In the genomic region with DNA sequence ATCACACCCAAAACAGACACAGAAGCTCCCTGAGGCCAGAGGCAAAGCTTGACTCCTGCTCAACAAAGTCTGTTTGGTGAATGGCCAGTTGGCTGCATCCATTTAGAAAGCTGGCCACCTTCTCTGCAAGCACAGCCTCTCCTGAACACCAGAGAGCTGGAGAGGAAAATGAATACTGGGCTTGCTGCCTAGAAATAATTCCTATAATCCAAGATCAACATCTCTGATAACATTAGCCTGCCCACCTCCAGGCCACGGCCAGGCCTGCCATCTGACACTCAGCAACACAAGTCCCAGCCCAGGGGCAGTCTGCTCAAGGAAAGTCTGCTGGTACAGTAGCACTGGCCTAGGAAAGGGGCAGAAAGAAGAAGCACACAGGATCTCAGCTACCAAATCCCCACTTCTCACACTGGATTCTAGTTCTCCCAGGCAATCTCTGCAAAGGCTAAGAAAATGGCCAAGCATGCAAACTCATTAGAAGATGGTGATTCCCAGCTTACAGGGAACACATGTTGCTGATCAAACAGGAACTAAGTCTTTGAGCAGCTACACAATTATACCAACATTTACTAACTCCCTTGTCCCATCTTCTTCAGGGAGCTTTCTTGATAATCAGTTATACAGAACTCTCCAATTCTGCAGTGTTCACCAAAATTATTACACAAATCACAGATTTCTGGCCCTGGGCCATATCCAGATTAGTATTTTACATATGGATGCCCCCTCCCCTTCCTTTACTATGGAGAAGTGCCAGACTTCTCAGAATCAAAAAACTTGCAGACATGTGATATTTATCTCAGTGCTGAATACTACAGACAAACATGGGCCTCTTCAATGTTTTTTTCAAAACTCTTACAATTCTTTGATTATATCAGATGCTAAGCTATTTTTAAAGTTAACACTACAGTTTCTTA, we compare ENCODE assay signal across 9 cellular contexts. TPM values are rescaled to one million over a fixed set of nuclear protein-coding genes. Genes with fewer than 3 reads are reported as not detected.
DNase-seq lines count a peak whose midpoint lies in the region; ATAC-seq, FAIRE-seq and TF ChIP-seq lines count a peak whose summit lies in the region.
"Had no signal": no experiment of that assay in that cellular context is flagged by ENCODE, and none has a peak within 500 bp of the region (broad histone marks: within the 10 kb centered on the region; RNA-seq: fewer than 3 reads in every experiment).

No MANE protein-coding gene starts in this region.

- intact Hi-C loops in HepG2 (cut with micrococcal nuclease; ENCODE audit: unreplicated experiment) (no loop called here), vagina (cut with DNase I) (no loop called here)

- no peak for FAIRE-seq in HepG2 (lab: Jason Lieb, UNC)

- H3K27me3 ChIP-seq in liver (ENCODE audit: control insufficient read depth in 4 of 4, insufficient read depth in 4 of 4, low read length in 3 of 4) (no peaks in the 10 kb centered on the region), HepG2 (ENCODE audit: control insufficient read depth in 1 of 2, insufficient read depth in 2 of 2, low read length in 2 of 2) (no peaks in the 10 kb centered on the region), vagina (no peaks in the 10 kb centered on the region)

- TF ChIP-seq CTCF in liver (IDR thresholded peaks at IDR 0.05; ENCODE audit: low read depth, low read length, missing input control) (no peak), HepG2 (CRISPR knock-in tag; IDR thresholded peaks at IDR 0.05) (no peak), VCaP (conservative IDR thresholded peaks at IDR 0.05) (no peak), vagina (IDR thresholded peaks at IDR 0.05) (no peak)

- H2AFZ ChIP-seq in HepG2 (ENCODE audit: low read length) = no peak overlapping the region

- peak overlapping the region; percentile 97 to 98 for H3K27ac ChIP-seq in liver (ENCODE audit: low read depth in 1 of 2, low read length in 2 of 2)
- H3K27ac ChIP-seq in HepG2 (ENCODE audit: extremely low read length, insufficient read depth, low read length) = no peak overlapping the region
- peak overlapping the region; percentile 96 for H3K27ac ChIP-seq in VCaP
- peak overlapping the region; percentile 87 for H3K27ac ChIP-seq in vagina

- H3K9me3 ChIP-seq in liver (ENCODE audit: control insufficient read depth in 4 of 4, low read length in 3 of 4) = no peaks in the 10 kb centered on the region
- H3K9me3 ChIP-seq in HepG2 (ENCODE audit: low read length) = no peaks in the 10 kb centered on the region
- no peaks in the 10 kb centered on the region for H3K9me3 ChIP-seq in vagina

- DNase-seq in HepG2 (ENCODE audit: low spot score) (no peak), left lobe of liver (ENCODE audit: low spot score) (peak; percentile 73), vagina (ENCODE audit: extremely low spot score in 2 of 2) (no peak), glomerular visceral epithelial cell (ENCODE audit: extremely low spot score) (no peak)
- DNase-seq in stimulated activated CD4-positive, alpha-beta T cell treated with anti-CD3 and anti-CD28 coated beads, Interleukin-2, amount 100 ng/mL, for 48 hours = no peak

- TF ChIP-seq POLR2A in HepG2 (IDR thresholded peaks at IDR 0.05; ENCODE audit: insufficient read depth in 1 of 2, low read depth in 2 of 2, low read length in 2 of 2) (no peak), vagina (IDR thresholded peaks at IDR 0.05) (no peak)

- POLR2A ChIA-PET in HepG2 (lab: Yijun Ruan, JAX) = no interaction called here

- no peak overlapping the region for H3K9ac ChIP-seq in liver (ENCODE audit: low read depth in 1 of 2, low read length in 2 of 2)
- no peak overlapping the region for H3K9ac ChIP-seq in HepG2 (ENCODE audit: insufficient read depth, low read depth, low read length)

- peak in 1 of 2 donors; percentile 3 for TF ChIP-seq RAD21 in liver (IDR thresholded peaks at IDR 0.05)
- TF ChIP-seq RAD21 in HepG2 (CRISPR knock-in tag; IDR thresholded peaks at IDR 0.05) = no peak

- TF ChIP-seq EP300 in HepG2 (IDR thresholded peaks at IDR 0.05; ENCODE audit: low read depth in 2 of 2, low read length in 2 of 2) (no peak), HepG2 (CRISPR knock-in tag; IDR thresholded peaks at IDR 0.05; ENCODE audit: borderline replicate concordance) (no peak)

- H3K4me3 ChIP-seq in liver (ENCODE audit: low read depth in 1 of 3, low read length in 3 of 3) (no peak overlapping the region), HepG2 (replicated peaks in 1 of 3; ENCODE audit: insufficient read depth in 1 of 3, low read depth in 2 of 3, low read length in 3 of 3) (no peak overlapping the region), vagina (no peak overlapping the region)

- peaks cover 63% of the 10 kb centered on the region for H3K79me2 ChIP-seq in HepG2 (ENCODE audit: insufficient read depth, low read length)

- H3K4me1 ChIP-seq in liver (ENCODE audit: control insufficient read depth in 4 of 4, insufficient read depth in 4 of 4, low read length in 3 of 4) (peaks cover 32 to 85% (median 53%) of the 10 kb centered on the region in 4 donors), HepG2 (ENCODE audit: insufficient read depth, low read length) (peaks cover 99% of the 10 kb centered on the region), vagina (peaks cover 97% of the 10 kb centered on the region)

- H3K36me3 ChIP-seq in liver (ENCODE audit: control insufficient read depth in 4 of 4, insufficient read depth in 3 of 4, low read depth in 1 of 4, low read length in 3 of 4) (no peaks in the 10 kb centered on the region), HepG2 (replicated peaks in 1 of 2; ENCODE audit: control insufficient read depth in 1 of 2, insufficient read depth in 2 of 2, low read length in 2 of 2) (no peaks in the 10 kb centered on the region), vagina (no peaks in the 10 kb centered on the region)

- CTCF ChIA-PET in HepG2 (lab: Yijun Ruan, JAX; ENCODE audit: low intra/inter-chr PET ratio, low total read pairs) = no interaction called here

- no peak for ATAC-seq in HepG2
- ATAC-seq in left lobe of liver = peak; percentile 55
- no peak for ATAC-seq in GM21723 (IDR thresholded peaks at IDR 0.05; ENCODE audit: unreplicated experiment)

- in situ Hi-C loops in HepG2 (cut with HindIII; ENCODE audit: extremely low pct_ligation_motif_present, low pct_unique_long_range_greater_than_20kb) = no loop called here

- H3K4me2 ChIP-seq in HepG2 (ENCODE audit: low read depth, low read length) = no peak overlapping the region

- BruUV-seq in HepG2 (replicated peaks; lab: Mats Ljungman, UMichigan) = no TSS peak

- 12% methylated on average over 1 of the region's 1 CpG for WGBS in liver
- no CpG with 5 or more reads among the region's 1 CpG for WGBS in HepG2 (ENCODE audit: low lambda C conversion rate)

- no peaks in the 10 kb centered on the region for H4K20me1 ChIP-seq in HepG2 (ENCODE audit: insufficient read depth, low read length)

TF ChIP-seq in HepG2, 621 proteins besides CTCF, POLR2A, EP300 and RAD21 (continues in another document):
- TF ChIP-seq GABPB1 (CRISPR knock-in tag; IDR thresholded peaks at IDR 0.05) = no peak

RNA-seq across cellular contexts. Expression of a gene that starts 9.9 kb away (rescaled TPM):
- 100 to 1,000 TPM in 1 of 2 donors, 1 to 10 TPM in 1; 8.4 to 119 TPM for total RNA-seq in liver
- polyA plus RNA-seq in liver = 10 to 100 TPM; 18.7 to 25.2 TPM
- 7.9 and 10.1 TPM in 2 replicates for total RNA-seq in HepG2 (2016; rRNA removed; fragmentation: Illumina TruSeq; extraction: Trizol)
- 4.1 and 5.1 TPM in 2 replicates for total RNA-seq in HepG2 (2016; cell fraction: cytosol; rRNA removed; fragmentation: Illumina TruSeq; extraction: Trizol; ENCODE audit: low read depth)
- total RNA-seq in HepG2 (2016; cell fraction: insoluble cytoplasmic fraction; rRNA removed; fragmentation: Illumina TruSeq; extraction: Trizol) = 7.4 and 10.4 TPM in 2 replicates
- 4.5 and 5.3 TPM in 2 replicates for total RNA-seq in HepG2 (2016; cell fraction: membrane; rRNA removed; fragmentation: Illumina TruSeq; extraction: Trizol)
- 12.1 and 12.6 TPM in 2 replicates for total RNA-seq in HepG2 (2016; cell fraction: nucleus; rRNA removed; fragmentation: Illumina TruSeq; extraction: Trizol)
- polyA plus RNA-seq in HepG2 (2011; rRNA removed) = 14.4 and 18.8 TPM in 2 replicates
- 8.9 and 11.2 TPM in 2 replicates for polyA plus RNA-seq in HepG2 (2011; cell fraction: cytosol; rRNA removed)
- 36.0 and 41.0 TPM in 2 replicates for polyA plus RNA-seq in HepG2 (2011; cell fraction: nucleus; rRNA removed)
- 7.6 and 13.3 TPM in 2 replicates for polyA plus RNA-seq in HepG2 (2012)
- polyA plus RNA-seq in HepG2 (2016; cell fraction: cytosol; fragmentation: Illumina TruSeq; extraction: Trizol; ENCODE audit: low read depth) = 0.70 and 0.78 TPM in 2 replicates
- polyA plus RNA-seq in HepG2 (2016; cell fraction: insoluble cytoplasmic fraction; fragmentation: Illumina TruSeq; extraction: Trizol; ENCODE audit: low read depth) = 5.9 and 9.0 TPM in 2 replicates
- polyA plus RNA-seq in HepG2 (2016; cell fraction: membrane; fragmentation: Illumina TruSeq; extraction: Trizol; ENCODE audit: low read depth) = 1.7 and 1.9 TPM in 2 replicates
- 16.5 and 18.2 TPM in 2 replicates for polyA plus RNA-seq in HepG2 (2016; cell fraction: nucleus; fragmentation: Illumina TruSeq; extraction: Trizol; ENCODE audit: insufficient read depth, low read depth)
- polyA minus RNA-seq in HepG2 (2011; rRNA and poly(A)+ RNA removed; ENCODE audit: low replicate concordance) = 27.1 and 31.4 TPM in 2 replicates
- polyA minus RNA-seq in HepG2 (2011; cell fraction: cytosol; rRNA and poly(A)+ RNA removed) = 8.7 and 10.4 TPM in 2 replicates
- polyA minus RNA-seq in HepG2 (2011; cell fraction: nucleus; rRNA and poly(A)+ RNA removed) = 28.2 and 32.3 TPM in 2 replicates
- total RNA-seq in left lobe of liver = 50.4 TPM
- 63.6 TPM for total RNA-seq in vagina

RNA-seq across cellular contexts. Expression of a gene that starts 24.8 kb away (rescaled TPM):
- not detected for total RNA-seq in liver
- polyA plus RNA-seq in liver = not detected
- not detected in 2 replicates for total RNA-seq in HepG2 (2016; rRNA removed; fragmentation: Illumina TruSeq; extraction: Trizol)
- total RNA-seq in HepG2 (2016; cell fraction: cytosol; rRNA removed; fragmentation: Illumina TruSeq; extraction: Trizol; ENCODE audit: low read depth) = not detected in 2 replicates
- not detected in 2 replicates for total RNA-seq in HepG2 (2016; cell fraction: insoluble cytoplasmic fraction; rRNA removed; fragmentation: Illumina TruSeq; extraction: Trizol)
- total RNA-seq in HepG2 (2016; cell fraction: membrane; rRNA removed; fragmentation: Illumina TruSeq; extraction: Trizol) = not detected in 2 replicates
- not detected in 2 replicates for total RNA-seq in HepG2 (2016; cell fraction: nucleus; rRNA removed; fragmentation: Illumina TruSeq; extraction: Trizol)
- not detected in 2 replicates for polyA plus RNA-seq in HepG2 (2011; rRNA removed)
- not detected in 2 replicates for polyA plus RNA-seq in HepG2 (2011; cell fraction: cytosol; rRNA removed)
- polyA plus RNA-seq in HepG2 (2011; cell fraction: nucleus; rRNA removed) = not detected in 2 replicates
- polyA plus RNA-seq in HepG2 (2012) = 0.05 TPM in 1 of 2 replicates, not detected in the other
- polyA plus RNA-seq in HepG2 (2016; cell fraction: cytosol; fragmentation: Illumina TruSeq; extraction: Trizol; ENCODE audit: low read depth) = not detected in 2 replicates
- polyA plus RNA-seq in HepG2 (2016; cell fraction: insoluble cytoplasmic fraction; fragmentation: Illumina TruSeq; extraction: Trizol; ENCODE audit: low read depth) = not detected in 2 replicates
- polyA plus RNA-seq in HepG2 (2016; cell fraction: membrane; fragmentation: Illumina TruSeq; extraction: Trizol; ENCODE audit: low read depth) = not detected in 2 replicates
- not detected in 2 replicates for polyA plus RNA-seq in HepG2 (2016; cell fraction: nucleus; fragmentation: Illumina TruSeq; extraction: Trizol; ENCODE audit: insufficient read depth, low read depth)
- not detected in 2 replicates for polyA minus RNA-seq in HepG2 (2011; rRNA and poly(A)+ RNA removed; ENCODE audit: low replicate concordance)
- polyA minus RNA-seq in HepG2 (2011; cell fraction: cytosol; rRNA and poly(A)+ RNA removed) = not detected in 2 replicates
- not detected in 2 replicates for polyA minus RNA-seq in HepG2 (2011; cell fraction: nucleus; rRNA and poly(A)+ RNA removed)
- not detected for total RNA-seq in left lobe of liver
- not detected for total RNA-seq in vagina
- total RNA-seq: T-cell had no signal
